In genomic region chr19:43662487-43662886, GRCh38 we compare ENCODE assay signal across 6 cellular contexts.
DNase-seq lines count a peak whose midpoint lies in the region; ATAC-seq and TF ChIP-seq lines count a peak whose summit lies in the region.

No MANE protein-coding gene starts in this region.

- H2AFZ ChIP-seq in DND-41 (ENCODE audit: low read depth, low read length): no peak overlapping the region

- TF ChIP-seq CTCF in DND-41 (IDR thresholded peaks at IDR 0.05; ENCODE audit: borderline replicate concordance, extremely low read depth, low read length, poor library complexity, severe bottlenecking) (peak; percentile 36), RWPE2 (IDR thresholded peaks at IDR 0.05; ENCODE audit: poor library complexity, severe bottlenecking) (peak; percentile 25)

- H3K4me3 ChIP-seq in DND-41 (ENCODE audit: low read depth in 1 of 2, low read length in 2 of 2): no peak overlapping the region
- H3K4me3 ChIP-seq in RWPE2 (ENCODE audit: severe bottlenecking): no peak overlapping the region

- H3K79me2 ChIP-seq in DND-41 (ENCODE audit: insufficient read depth, low read length): no peaks in the 10 kb centered on the region

- H3K36me3 ChIP-seq in DND-41 (ENCODE audit: insufficient read depth, low read length) (peaks cover 16% of the 10 kb centered on the region), RWPE2 (ENCODE audit: low read depth) (peaks cover 79% of the 10 kb centered on the region)

- H4K20me1 ChIP-seq in DND-41 (ENCODE audit: insufficient read depth, low read length): no peaks in the 10 kb centered on the region

- H3K4me1 ChIP-seq in DND-41 (ENCODE audit: insufficient read depth, low read length): peaks cover 25% of the 10 kb centered on the region
- H3K4me1 ChIP-seq in RWPE2 (ENCODE audit: insufficient read depth, poor library complexity, severe bottlenecking): no peaks in the 10 kb centered on the region

- H3K27me3 ChIP-seq in DND-41 (ENCODE audit: insufficient read depth, low read length, poor library complexity) (no peaks in the 10 kb centered on the region), RWPE2 (ENCODE audit: insufficient read depth, poor library complexity, severe bottlenecking) (no peaks in the 10 kb centered on the region)

- no peak overlapping the region for H3K9ac ChIP-seq in DND-41 (ENCODE audit: low read depth, low read length)

- H3K9me3 ChIP-seq in DND-41 (ENCODE audit: insufficient read depth, low read length, severe bottlenecking) (no peaks in the 10 kb centered on the region), RWPE2 (ENCODE audit: severe bottlenecking) (no peaks in the 10 kb centered on the region)

- H3K4me2 ChIP-seq in DND-41 (ENCODE audit: insufficient read depth, low read length): no peak overlapping the region

- H3K27ac ChIP-seq in DND-41 (ENCODE audit: low read length) (no peak overlapping the region), RWPE2 (ENCODE audit: poor library complexity, severe bottlenecking) (no peak overlapping the region)

- no peak for DNase-seq in DND-41
- no peak for DNase-seq in RWPE2 (ENCODE audit: low spot score)
- peak; percentile 61 for DNase-seq in islet precursor cell
- no peak for DNase-seq in NCI-H2081 treated with DMSO at 0.1 percent for 48 hours (lab: John Stamatoyannopoulos, UW)
- no peak for DNase-seq in stimulated activated CD4-positive, alpha-beta T cell treated with anti-CD3 and anti-CD28 coated beads, Interleukin-4, amount 100 ng/mL, for 1 hour
- no peak for DNase-seq in HPDE6-E6E7 (ENCODE audit: extremely low spot score)

- ATAC-seq in DND-41 (ENCODE audit: insufficient read depth, low read depth) (no peak), RWPE2 (ENCODE audit: low read depth) (no peak)
